Comparison of ENCODE assay signal across 8 cellular contexts in the genomic region with DNA sequence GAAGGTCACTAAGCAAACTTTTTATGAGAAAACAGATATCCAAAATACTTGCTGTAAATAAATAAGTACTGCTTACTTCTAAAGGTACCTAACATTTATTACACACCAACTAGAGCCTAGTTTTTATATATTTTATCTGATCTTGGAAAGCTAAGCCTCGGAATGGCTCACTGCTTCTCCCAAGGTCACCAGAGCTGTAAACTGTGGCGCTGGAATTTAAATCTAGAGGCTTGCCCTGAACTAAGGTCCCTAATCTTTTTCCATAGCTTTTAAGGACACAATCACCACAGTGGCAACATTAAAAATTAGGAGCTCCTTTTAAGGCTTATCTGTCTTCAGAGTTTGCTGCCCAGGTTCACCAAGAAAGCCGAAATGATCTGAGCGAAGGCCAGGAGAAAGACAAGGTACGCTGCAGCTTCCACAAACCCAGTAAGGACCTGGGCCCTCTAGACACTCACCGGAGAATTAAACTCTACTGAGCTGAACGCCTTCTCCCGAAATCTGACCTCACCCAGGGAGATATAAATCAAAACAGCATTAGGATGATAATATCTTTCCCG. TPM values are rescaled to one million over a fixed set of nuclear protein-coding genes. Genes with fewer than 3 reads are reported as not detected.
DNase-seq lines count a peak whose midpoint lies in the region; ATAC-seq and TF ChIP-seq lines count a peak whose summit lies in the region.

No MANE protein-coding gene starts in this region.

- no peaks in the 10 kb centered on the region for H3K9me3 Mint-ChIP-seq in natural killer cell treated with Interleukin-12 subunit alpha and Interleukin-12 subunit beta and Interleukin-15 and Interleukin-18, amount 100 ng/mL, for 72 hours

- peak overlapping the region; percentile 96 for H3K4me3 Mint-ChIP-seq in natural killer cell treated with Interleukin-12 subunit alpha and Interleukin-12 subunit beta and Interleukin-15 and Interleukin-18, amount 100 ng/mL, for 72 hours

- peaks cover 5% of the 10 kb centered on the region for H3K36me3 Mint-ChIP-seq in natural killer cell treated with Interleukin-12 subunit alpha and Interleukin-12 subunit beta and Interleukin-15 and Interleukin-18, amount 100 ng/mL, for 72 hours

- CTCF ChIA-PET in HEK293 (lab: Yijun Ruan, JAX) = interaction anchor here (0.5 to 1.4 kb wide), 2 partner anchors 9 to 19 kb away, joined by 3 to 5 read pairs; no protein-coding TSS in a partner anchor

- H3K4me3 ChIP-seq in HEK293 (ENCODE audit: low read depth, low read length) (peak overlapping the region; percentile 58), esophagus (ENCODE audit: low read depth in 1 of 2, low read length in 2 of 2) (peak overlapping the region; percentile 63 to 77)

- H3K27me3 Mint-ChIP-seq in natural killer cell treated with Interleukin-12 subunit alpha and Interleukin-12 subunit beta and Interleukin-15 and Interleukin-18, amount 100 ng/mL, for 72 hours = no peaks in the 10 kb centered on the region

- H3K9ac ChIP-seq in ES-I3 (ENCODE audit: low read depth, low read length) = peak overlapping the region; percentile 99

- peaks cover 18 to 38% of the 10 kb centered on the region in 2 donors for H3K4me1 Mint-ChIP-seq in natural killer cell treated with Interleukin-12 subunit alpha and Interleukin-12 subunit beta and Interleukin-15 and Interleukin-18, amount 100 ng/mL, for 72 hours (ENCODE audit: low read depth in 2 of 2)

- peak overlapping the region; percentile 76 for H3K27ac ChIP-seq in HEK293 (ENCODE audit: extremely low read depth, low read depth, low read length)
- peak overlapping the region; percentile 82 to 95 for H3K27ac ChIP-seq in esophagus (ENCODE audit: low read depth in 2 of 2, low read length in 1 of 2)

- H3K27me3 ChIP-seq in esophagus (ENCODE audit: control insufficient read depth in 1 of 2, insufficient read depth in 2 of 2, low read length in 2 of 2) = no peaks in the 10 kb centered on the region

- ATAC-seq in natural killer cell treated with Interleukin-12 subunit alpha and Interleukin-12 subunit beta and Interleukin-15 and Interleukin-18, amount 100 ng/mL, for 72 hours = peak in 1 of 2 donors; percentile 3
- no peak for ATAC-seq in GM18861 (IDR thresholded peaks at IDR 0.05; ENCODE audit: unreplicated experiment)
- ATAC-seq in HG03342 (IDR thresholded peaks at IDR 0.05; ENCODE audit: unreplicated experiment) = no peak

- no peaks in the 10 kb centered on the region for H3K9me3 ChIP-seq in ES-I3 (ENCODE audit: control insufficient read depth, insufficient read depth, low read length)
- no peaks in the 10 kb centered on the region for H3K9me3 ChIP-seq in HEK293 (ENCODE audit: control insufficient read depth, insufficient read depth, low read depth, low read length)
- no peaks in the 10 kb centered on the region for H3K9me3 ChIP-seq in esophagus (ENCODE audit: control insufficient read depth in 2 of 2, insufficient read depth in 1 of 2, low read depth in 1 of 2, low read length in 1 of 2)

- POLR2A ChIA-PET in HEK293 (lab: Yijun Ruan, JAX) = interaction anchor here (0.8 to 3.7 kb wide), 4 partner anchors 10 to 130 kb away, joined by 3 to 57 read pairs (median 4); partner anchors contain the start of genes APEX1, OSGEP, PARP2 and PIP4P1

- H3K27ac Mint-ChIP-seq in natural killer cell treated with Interleukin-12 subunit alpha and Interleukin-12 subunit beta and Interleukin-15 and Interleukin-18, amount 100 ng/mL, for 72 hours = peak overlapping the region; percentile 80 to 91

- TF ChIP-seq CTCF in HEK293 (tag by site-specific recombination; IDR thresholded peaks at IDR 0.05) = no peak

- peaks cover 11% of the 10 kb centered on the region for H3K4me1 ChIP-seq in ES-I3 (ENCODE audit: insufficient read depth, low read length)
- peaks cover 8% of the 10 kb centered on the region for H3K4me1 ChIP-seq in HEK293 (ENCODE audit: control insufficient read depth, insufficient read depth, low read length)
- no peaks in the 10 kb centered on the region for H3K4me1 ChIP-seq in esophagus (ENCODE audit: control insufficient read depth in 2 of 2, insufficient read depth in 2 of 2, low read length in 1 of 2)

- peaks cover 6% of the 10 kb centered on the region; the same call in 1 of the 2 replicates for H3K36me3 ChIP-seq in ES-I3 (ENCODE audit: insufficient read depth, low read length)
- H3K36me3 ChIP-seq in HEK293 (ENCODE audit: control insufficient read depth in 2 of 2, insufficient read depth in 1 of 2, low read length in 2 of 2) = peaks cover 0 to 21% of the 10 kb centered on the region in 2 experiments; a peak in 2 of 3 replicates
- H3K36me3 ChIP-seq in esophagus (ENCODE audit: control insufficient read depth in 2 of 2, insufficient read depth in 2 of 2, low read length in 1 of 2) = no peaks in the 10 kb centered on the region

- 3% methylated on average over 9 of the region's 9 CpGs for WGBS in esophagus, 2 donors

- DNase-seq in RPMI7951 (ENCODE audit: low read depth) (peak; percentile 4), AG08396 (ENCODE audit: low spot score) (no peak)
- no peak for DNase-seq in natural killer cell treated with Interleukin-12 subunit alpha and Interleukin-12 subunit beta and Interleukin-15 and Interleukin-18, amount 100 ng/mL, for 72 hours (ENCODE audit: low spot score)

TF ChIP-seq in HEK293, 187 proteins besides CTCF, POLR2A, EP300 and RAD21:
- TF ChIP-seq SP7 (tag by site-specific recombination; IDR thresholded peaks at IDR 0.05) (no peak), PRDM1 (tag by site-specific recombination; IDR thresholded peaks at IDR 0.05) (0 out of 2 replicates have a peak, but pooled peaks have one; percentile 18)
- TF ChIP-seq, protein P1, sequence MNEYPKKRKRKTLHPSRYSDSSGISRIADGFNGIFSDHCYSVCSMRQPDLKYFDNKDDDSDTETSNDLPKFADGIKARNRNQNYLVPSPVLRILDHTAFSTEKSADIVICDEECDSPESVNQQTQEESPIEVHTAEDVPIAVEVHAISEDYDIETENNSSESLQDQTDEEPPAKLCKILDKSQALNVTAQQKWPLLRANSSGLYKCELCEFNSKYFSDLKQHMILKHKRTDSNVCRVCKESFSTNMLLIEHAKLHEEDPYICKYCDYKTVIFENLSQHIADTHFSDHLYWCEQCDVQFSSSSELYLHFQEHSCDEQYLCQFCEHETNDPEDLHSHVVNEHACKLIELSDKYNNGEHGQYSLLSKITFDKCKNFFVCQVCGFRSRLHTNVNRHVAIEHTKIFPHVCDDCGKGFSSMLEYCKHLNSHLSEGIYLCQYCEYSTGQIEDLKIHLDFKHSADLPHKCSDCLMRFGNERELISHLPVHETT (tag by site-specific recombination; IDR thresholded peaks at IDR 0.05) = 0 out of 2 replicates have a peak, but pooled peaks have one; percentile 12
TF ChIP-seq in HEK293: peak in this region for 2.

RNA-seq across cellular contexts. Expression of gene CCNB1IP1, which starts 0.6 kb away (rescaled TPM):
- total RNA-seq in RPMI7951 (2014; rRNA removed; shearing (Covaris generic)) = 51.2 and 52.4 TPM in 2 replicates
- 10 to 100 TPM; 28.5 to 31.6 TPM for polyA plus RNA-seq in esophagus
- 10 to 100 TPM; 25.4 to 66.3 TPM for total RNA-seq in natural killer cell treated with Interleukin-12 subunit alpha and Interleukin-12 subunit beta and Interleukin-15 and Interleukin-18, amount 100 ng/mL, for 72 hours

RNA-seq across cellular contexts. Expression of gene PARP2, which starts 11.0 kb away (rescaled TPM):
- 23.4 and 31.0 TPM in 2 replicates for total RNA-seq in RPMI7951 (2014; rRNA removed; shearing (Covaris generic))
- polyA plus RNA-seq in esophagus = 10 to 100 TPM; 11.5 to 13.3 TPM
- 10 to 100 TPM; 23.7 to 37.2 TPM for total RNA-seq in natural killer cell treated with Interleukin-12 subunit alpha and Interleukin-12 subunit beta and Interleukin-15 and Interleukin-18, amount 100 ng/mL, for 72 hours

RNA-seq across cellular contexts. Expression of gene TTC5, which starts 26.7 kb away (rescaled TPM):
- total RNA-seq in RPMI7951 (2014; rRNA removed; shearing (Covaris generic)) = 9.7 and 12.3 TPM in 2 replicates
- 1 to 10 TPM; 2.9 to 4.2 TPM for polyA plus RNA-seq in esophagus
- 10 to 100 TPM; 27.4 to 27.7 TPM for total RNA-seq in natural killer cell treated with Interleukin-12 subunit alpha and Interleukin-12 subunit beta and Interleukin-15 and Interleukin-18, amount 100 ng/mL, for 72 hours
